9 cellular contexts compared by ENCODE assay signal in genomic region chr13:48410199-48410598, GRCh38. TPM values are rescaled to one million over a fixed set of nuclear protein-coding genes. Genes with fewer than 3 reads are reported as not detected.
DNase-seq lines count a peak whose midpoint lies in the region; ATAC-seq and TF ChIP-seq lines count a peak whose summit lies in the region.
"Had no signal": no experiment of that assay in that cellular context is flagged by ENCODE, and none has a peak within 500 bp of the region (broad histone marks: within the 10 kb centered on the region; RNA-seq: fewer than 3 reads in every experiment).

No MANE protein-coding gene starts in this region.

- no peaks in the 10 kb centered on the region for H3K27me3 ChIP-seq in left ventricle myocardium inferior (ENCODE audit: low read depth)
- H3K27me3 ChIP-seq in uterus, result no peaks in the 10 kb centered on the region
- H3K27me3 ChIP-seq in PC-9 (ENCODE audit: insufficient read depth, low read depth), result no peaks in the 10 kb centered on the region
- H3K27me3 ChIP-seq: neutrophil had no signal

- H3K4me1 ChIP-seq in left ventricle myocardium inferior (peaks cover 19% of the 10 kb centered on the region), mucosa of descending colon (ENCODE audit: low read depth) (peaks cover 4% of the 10 kb centered on the region), uterus (peaks cover 4 to 6% of the 10 kb centered on the region in 2 donors), PC-9 (replicated peaks; ENCODE audit: insufficient read depth) (no peaks in the 10 kb centered on the region)

- H4K20me1 ChIP-seq in PC-9 (ENCODE audit: insufficient read depth), result no peaks in the 10 kb centered on the region

- no peak overlapping the region for H2AFZ ChIP-seq in PC-9

- TF ChIP-seq POLR2A in uterus (IDR thresholded peaks at IDR 0.05), result peak in 1 of 2 donors; percentile 55

- POLR2A ChIA-PET in PC-9 (lab: Charles Lee; ENCODE audit: unreplicated experiment), result no interaction called here

- no peaks in the 10 kb centered on the region for H3K9me3 ChIP-seq in left ventricle myocardium inferior (replicated peaks)
- H3K9me3 ChIP-seq in mucosa of descending colon, result no peaks in the 10 kb centered on the region
- no peaks in the 10 kb centered on the region for H3K9me3 ChIP-seq in uterus
- H3K9me3 ChIP-seq in PC-9 (ENCODE audit: insufficient read depth, low read depth), result no peaks in the 10 kb centered on the region
- H3K9me3 ChIP-seq: neutrophil had no signal

- no peak for ATAC-seq in left ventricle myocardium superior
- peak; percentile 61 for ATAC-seq in mucosa of descending colon

- intact Hi-C loops in left ventricle myocardium inferior (cut with micrococcal nuclease) (loop anchor here (10.0 kb wide), 1 partner anchor 75 kb away; no protein-coding TSS in a partner anchor), left ventricle myocardium superior (cut with micrococcal nuclease) (no loop called here), mucosa of descending colon (cut with DNase I, micrococcal nuclease) (no loop called here), uterus (cut with DNase I; ENCODE audit: low total_unique reads) (no loop called here), PC-9 (cut with micrococcal nuclease; ENCODE audit: unreplicated experiment) (loop anchor here (5.0 kb wide), 1 partner anchor 122 kb away; the partner anchor contains the start of gene RCBTB2)

- CTCF ChIA-PET in PC-9 (lab: Charles Lee), result no interaction called here

- no peaks in the 10 kb centered on the region for H3F3A ChIP-seq in PC-9 (ENCODE audit: insufficient read depth, low read depth)

- no peaks in the 10 kb centered on the region for H3K9me2 ChIP-seq in PC-9 (ENCODE audit: insufficient read depth)

- H3K36me3 ChIP-seq in left ventricle myocardium inferior (peaks cover 4% of the 10 kb centered on the region), mucosa of descending colon (ENCODE audit: low read depth) (no peaks in the 10 kb centered on the region), uterus (no peaks in the 10 kb centered on the region), PC-9 (ENCODE audit: low read depth) (no peaks in the 10 kb centered on the region)
- H3K36me3 ChIP-seq: neutrophil had no signal

- no TSS peak for BruUV-seq in PC-9 (replicated peaks; lab: Mats Ljungman, UMichigan)

- TF ChIP-seq CTCF in left ventricle myocardium inferior (IDR thresholded peaks at IDR 0.05; ENCODE audit: borderline replicate concordance) (no peak), coronary artery (IDR thresholded peaks at IDR 0.05) (no peak), mucosa of descending colon (IDR thresholded peaks at IDR 0.05) (no peak), uterus (IDR thresholded peaks at IDR 0.05) (no peak), PC-9 (conservative IDR thresholded peaks at IDR 0.05) (no peak)

- no peak overlapping the region for H3K4me2 ChIP-seq in PC-9

- H3K79me2 ChIP-seq in PC-9 (ENCODE audit: low read depth), result no peaks in the 10 kb centered on the region

- H3K27ac ChIP-seq in left ventricle myocardium inferior (replicated peaks) (peak overlapping the region; percentile 86), coronary artery (peak overlapping the region; percentile 36 to 68), uterus (peak overlapping the region; percentile 77 to 94), PC-9 (no peak overlapping the region)
- H3K27ac ChIP-seq: neutrophil had no signal

- H3K4me3 ChIP-seq in left ventricle myocardium inferior (peak overlapping the region; percentile 66), coronary artery (peak overlapping the region; percentile 74), mucosa of descending colon (no peak overlapping the region), uterus (peak overlapping the region; percentile 49 to 60), PC-9 (no peak overlapping the region)

- no peak for DNase-seq in left ventricle myocardium inferior
- DNase-seq in left ventricle myocardium superior, result no peak
- DNase-seq in coronary artery (ENCODE audit: low spot score), result no peak
- no peak for DNase-seq in mucosa of descending colon
- no peak for DNase-seq in uterus
- no peak for DNase-seq in effector CD8-positive, alpha-beta T cell (lab: John Stamatoyannopoulos, UW)
- DNase-seq in PC-9, result no peak
- DNase-seq in amniotic stem cell (lab: John Stamatoyannopoulos, UW), result no peak

RNA-seq across cellular contexts. Expression of gene LPAR6, which starts 2.7 kb away (rescaled TPM):
- total RNA-seq in left ventricle myocardium inferior (11.5 TPM), left ventricle myocardium superior (13.2 TPM), mucosa of descending colon (10 to 100 TPM; 10.7 to 15.0 (median 12.3) TPM), uterus (10 to 100 TPM; 13.1 to 85.9 (median 38.9) TPM), PC-9 (2021) (2.7 TPM in 2 replicates)

Comparison
In these comparisons a context has a peak if more than half of its experiments do, and no peak if none do; other contexts are left out.
1. intact Hi-C loops: an anchor here in left ventricle myocardium inferior (10.0 kb wide) and PC-9 (5.0 kb wide); none called in left ventricle myocardium superior, mucosa of descending colon and uterus.
2. H3K4me3 ChIP-seq: peak in left ventricle myocardium inferior (single experiment), coronary artery (single experiment) and uterus (2 of 2); none in mucosa of descending colon (single experiment) and PC-9 (single experiment).